ENCODE assay signal across 8 cellular contexts in genomic region chr7:100015232-100016208, GRCh38.
DNase-seq lines count a peak whose midpoint lies in the region; ATAC-seq and TF ChIP-seq lines count a peak whose summit lies in the region.

ZKSCAN1 (plus strand) TSS chr7:100015596; CDS start chr7:100023507, 7,911 bp downstream.

- H3K4me3 ChIP-seq in AG09309 (ENCODE audit: control insufficient read depth, low read depth, low read length) = peak within 1 kb of the TSS; percentile 95

- TF ChIP-seq POLR2A in GM18951 (IDR thresholded peaks at IDR 0.05; ENCODE audit: extremely low read depth, insufficient read depth, insufficient read length) = peak; percentile 92

- in situ Hi-C loops in GM18951 (cut with MboI; ENCODE audit: low sequenced_read_pairs, unreplicated experiment) = no loop called here

- TF ChIP-seq CTCF in AG09309 (IDR thresholded peaks at IDR 0.05; ENCODE audit: control insufficient read depth, insufficient read depth, low read depth, low read length, missing control alignments) = no peak

- ATAC-seq in HG03196 (IDR thresholded peaks at IDR 0.05; ENCODE audit: unreplicated experiment) = peak; percentile 97

- peak; percentile 71 for DNase-seq in AG09309 (ENCODE audit: low read depth)
- peak; percentile 80 for DNase-seq in NCI-H226
- peak; percentile 77 for DNase-seq in activated CD4-positive, CD25-positive, alpha-beta regulatory T cell treated with anti-CD3 and anti-CD28 coated beads, Interleukin-2, amount 50 U/mL, for 16 hours (ENCODE audit: low read depth, low spot score)
- DNase-seq in central memory CD4-positive, alpha-beta T cell = peak; percentile 82
- peak; percentile 93 for DNase-seq in iris pigment epithelial cell (ENCODE audit: low read depth)
- peak; percentile 72 to 77 for DNase-seq in stimulated activated CD4-positive, alpha-beta T cell treated with anti-CD3 and anti-CD28 coated beads, Interleukin-12 subunit alpha, Interleukin-12 subunit beta, amount 100 ng/mL, for 24 hours (ENCODE audit: low read depth in 2 of 2)

Comparison
In these comparisons a context has a peak if more than half of its experiments do, and no peak if none do; other contexts are left out.
1. Peak in every context shown above with its lines: DNase-seq, ATAC-seq and H3K4me3 ChIP-seq.